8 cellular contexts compared by ENCODE assay signal in genomic region chr1:1599030-1599916, GRCh38. TPM values are rescaled to one million over a fixed set of nuclear protein-coding genes. Genes with fewer than 3 reads are reported as not detected.
A peak's percentile ranks its signal among the peaks of the same experiment; 100 is the strongest.
DNase-seq lines count a peak whose midpoint lies in the region; ATAC-seq and TF ChIP-seq lines count a peak whose summit lies in the region.

No MANE protein-coding gene starts in this region.

- peaks cover 39% of the 10 kb centered on the region for H3K4me1 Mint-ChIP-seq in dendritic cell treated with granulocyte-macrophage colony-stimulating factor and Interleukin-4, amounts not matched to agents 40 ng/mL and 50 ng/mL, for 4 days (ENCODE audit: low read depth)

- peak overlapping the region; percentile 40 for H3K27ac Mint-ChIP-seq in dendritic cell treated with granulocyte-macrophage colony-stimulating factor and Interleukin-4, amounts not matched to agents 40 ng/mL and 50 ng/mL, for 4 days

- H3K9me3 ChIP-seq in mucosa of descending colon, result no peaks in the 10 kb centered on the region

- H3K27me3 Mint-ChIP-seq in dendritic cell treated with granulocyte-macrophage colony-stimulating factor and Interleukin-4, amounts not matched to agents 40 ng/mL and 50 ng/mL, for 4 days, result peaks cover 13% of the 10 kb centered on the region

- no peaks in the 10 kb centered on the region for H3K9me3 Mint-ChIP-seq in dendritic cell treated with granulocyte-macrophage colony-stimulating factor and Interleukin-4, amounts not matched to agents 40 ng/mL and 50 ng/mL, for 4 days

- ATAC-seq in mucosa of descending colon (peak; percentile 73), HG03565 (IDR thresholded peaks at IDR 0.05; ENCODE audit: unreplicated experiment) (no peak), HG03439 (IDR thresholded peaks at IDR 0.05; ENCODE audit: unreplicated experiment) (no peak)

- peak; percentile 46 for DNase-seq in activated CD4-positive, alpha-beta T cell treated with anti-CD3 and anti-CD28 coated beads for 48 hours
- DNase-seq in activated CD4-positive, alpha-beta T cell treated with anti-CD3 and anti-CD28 coated beads for 1 hour, result no peak
- DNase-seq in SK-MEL-5 (ENCODE audit: low read depth, low spot score), result peak; percentile 27
- peak in 1 of 3 donors; percentile 58 for DNase-seq in mucosa of descending colon
- no peak for DNase-seq in HT-29 (ENCODE audit: low spot score)

- H3K4me1 ChIP-seq in mucosa of descending colon (ENCODE audit: low read depth), result peaks cover 12% of the 10 kb centered on the region

- H3K4me3 ChIP-seq in mucosa of descending colon, result no peak overlapping the region

- H3K4me3 Mint-ChIP-seq in dendritic cell treated with granulocyte-macrophage colony-stimulating factor and Interleukin-4, amounts not matched to agents 40 ng/mL and 50 ng/mL, for 4 days, result peak overlapping the region; percentile 71

- no peaks in the 10 kb centered on the region for H3K36me3 Mint-ChIP-seq in dendritic cell treated with granulocyte-macrophage colony-stimulating factor and Interleukin-4, amounts not matched to agents 40 ng/mL and 50 ng/mL, for 4 days (ENCODE audit: low read depth)

- no peaks in the 10 kb centered on the region for H3K36me3 ChIP-seq in mucosa of descending colon (ENCODE audit: low read depth)

- no peak for TF ChIP-seq CTCF in mucosa of descending colon (IDR thresholded peaks at IDR 0.05)

- in situ Hi-C loops in SK-MEL-5 (cut with HindIII; ENCODE audit: low pct_unique_long_range_greater_than_20kb, low sequenced_read_pairs), result no loop called here

- intact Hi-C loops in dendritic cell treated with granulocyte-macrophage colony-stimulating factor and Interleukin-4, amounts not matched to agents 40 ng/mL and 50 ng/mL, for 4 days (cut with micrococcal nuclease), result no loop called here
- intact Hi-C loops in mucosa of descending colon (cut with DNase I, micrococcal nuclease), result no loop called here

RNA-seq across cellular contexts. Expression of gene FNDC10, which starts 0.7 kb away (rescaled TPM):
- 6.6 and 7.1 TPM in 2 replicates for total RNA-seq in SK-MEL-5 (2014; rRNA removed; shearing (Covaris generic))
- polyA plus RNA-seq in SK-MEL-5 (2015; cell fraction: cytosol; rRNA removed), result 46.0 and 53.5 TPM in 2 replicates
- polyA plus RNA-seq in SK-MEL-5 (2015; cell fraction: nucleus; rRNA removed), result 6.6 and 7.5 TPM in 2 replicates
- total RNA-seq in mucosa of descending colon, result 1 to 10 TPM; 1.2 to 3.2 (median 3.1) TPM
- not detected in 2 replicates for total RNA-seq in HT-29 (2014; rRNA removed; shearing (Covaris generic))

RNA-seq across cellular contexts. Expression of gene MIB2, which starts 16.0 kb away (rescaled TPM):
- 17.8 and 22.7 TPM in 2 replicates for total RNA-seq in SK-MEL-5 (2014; rRNA removed; shearing (Covaris generic))
- polyA plus RNA-seq in SK-MEL-5 (2015; cell fraction: cytosol; rRNA removed), result 20.1 and 25.0 TPM in 2 replicates
- 171 and 241 TPM in 2 replicates for polyA plus RNA-seq in SK-MEL-5 (2015; cell fraction: nucleus; rRNA removed)
- 100 to 1,000 TPM in 2 of 3 donors, 10 to 100 TPM in 1; 67.8 to 118 (median 109) TPM for total RNA-seq in mucosa of descending colon
- 65.3 and 89.0 TPM in 2 replicates for total RNA-seq in HT-29 (2014; rRNA removed; shearing (Covaris generic))

RNA-seq across cellular contexts. Expression of gene SSU72, which starts 24.6 kb away (rescaled TPM):
- 56.5 TPM in 2 replicates for total RNA-seq in SK-MEL-5 (2014; rRNA removed; shearing (Covaris generic))
- polyA plus RNA-seq in SK-MEL-5 (2015; cell fraction: cytosol; rRNA removed), result 133 and 144 TPM in 2 replicates
- polyA plus RNA-seq in SK-MEL-5 (2015; cell fraction: nucleus; rRNA removed), result 72.7 and 79.6 TPM in 2 replicates
- total RNA-seq in mucosa of descending colon, result 100 to 1,000 TPM; 117 to 123 (median 120) TPM
- 140 and 148 TPM in 2 replicates for total RNA-seq in HT-29 (2014; rRNA removed; shearing (Covaris generic))

RNA-seq across cellular contexts. Expression of gene MMP23B, which starts 32.7 kb away (rescaled TPM):
- total RNA-seq in SK-MEL-5 (2014; rRNA removed; shearing (Covaris generic)), result not detected in 2 replicates
- not detected in 2 replicates for polyA plus RNA-seq in SK-MEL-5 (2015; cell fraction: cytosol; rRNA removed)
- polyA plus RNA-seq in SK-MEL-5 (2015; cell fraction: nucleus; rRNA removed), result 1.0 and 11.6 TPM in 2 replicates
- total RNA-seq in mucosa of descending colon, result 1 to 10 TPM; 7.2 to 8.7 (median 7.4) TPM
- total RNA-seq in HT-29 (2014; rRNA removed; shearing (Covaris generic)), result 0.10 and 1.3 TPM in 2 replicates

RNA-seq across cellular contexts. Expression of gene TMEM240, which starts 58.8 kb away (rescaled TPM):
- total RNA-seq in SK-MEL-5 (2014; rRNA removed; shearing (Covaris generic)), result 0.29 TPM in 1 of 2 replicates, not detected in the other
- 0.18 and 0.60 TPM in 2 replicates for polyA plus RNA-seq in SK-MEL-5 (2015; cell fraction: cytosol; rRNA removed)
- polyA plus RNA-seq in SK-MEL-5 (2015; cell fraction: nucleus; rRNA removed), result 1.1 and 2.4 TPM in 2 replicates
- 10 to 100 TPM in 1 of 3 donors, 1 to 10 TPM in 1, not detected in 1; 1.5 to 12.2 TPM for total RNA-seq in mucosa of descending colon
- 1.4 and 2.4 TPM in 2 replicates for total RNA-seq in HT-29 (2014; rRNA removed; shearing (Covaris generic))

Comparison
In these comparisons a context has a peak if more than half of its experiments do, and no peak if none do; other contexts are left out.
1. DNase-seq: peak in activated CD4-positive, alpha-beta T cell treated with anti-CD3 and anti-CD28 coated beads for 48 hours (single experiment) and SK-MEL-5 (single experiment); none in activated CD4-positive, alpha-beta T cell treated with anti-CD3 and anti-CD28 coated beads for 1 hour (single experiment) and HT-29 (single experiment).